26 cellular contexts compared by ENCODE assay signal in genomic region chr10:12279281-12279680, GRCh38.
DNase-seq lines count a peak whose midpoint lies in the region; ATAC-seq, FAIRE-seq and TF ChIP-seq lines count a peak whose summit lies in the region.
"Had no signal": no experiment of that assay in that cellular context is flagged by ENCODE, and none has a peak within 500 bp of the region (broad histone marks: within the 10 kb centered on the region; RNA-seq: fewer than 3 reads in every experiment).

No MANE protein-coding gene starts in this region.

- TF ChIP-seq POLR2A in IMR-90 (IDR thresholded peaks at IDR 0.05; ENCODE audit: low read depth, low read length): no peak

- no peak overlapping the region for H3K4me3 Mint-ChIP-seq in astrocyte (ENCODE audit: unreplicated experiment)
- H3K4me3 Mint-ChIP-seq: CD8-positive, alpha-beta memory T cell; nephron; stimulated activated naive B cell treated with anti-CD40 and anti-IgM and Interleukin-4, amounts not matched to agents 10 μg/mL and 1 μg/mL and 100 μg/mL, for 72 hours; T-cell had no signal

- H3K27me3 ChIP-seq in IMR-90 (ENCODE audit: control insufficient read depth, insufficient read depth, low read length): no peaks in the 10 kb centered on the region
- H3K27me3 ChIP-seq in astrocyte (ENCODE audit: insufficient read depth, low read length): no peaks in the 10 kb centered on the region
- H3K27me3 ChIP-seq in lower lobe of right lung (ENCODE audit: low read depth): no peaks in the 10 kb centered on the region
- no peaks in the 10 kb centered on the region for H3K27me3 ChIP-seq in smooth muscle cell (ENCODE audit: low read depth)
- H3K27me3 ChIP-seq: SJCRH30, testis had no signal

- FAIRE-seq in astrocyte (lab: Jason Lieb, UNC): no peak

- POLR2A ChIA-PET in IMR-90 (lab: Charles Lee; ENCODE audit: unreplicated experiment) (no interaction called here), HEK293T (lab: Yijun Ruan, JAX) (no interaction called here)

- H3K14ac ChIP-seq in IMR-90 (replicated peaks; ENCODE audit: low read depth, low read length): no peak overlapping the region

- no peaks in the 10 kb centered on the region for H3K79me2 ChIP-seq in astrocyte (ENCODE audit: insufficient read depth, low read length)
- H3K79me2 ChIP-seq in smooth muscle cell (ENCODE audit: low read depth): no peaks in the 10 kb centered on the region

- CTCF ChIA-PET in IMR-90 (lab: Yijun Ruan, JAX): no interaction called here
- CTCF ChIA-PET in HEK293T (lab: Yijun Ruan, JAX): interaction anchor here (0.7 kb wide), 1 partner anchor 152 kb away, joined by 3 read pairs; no protein-coding TSS in a partner anchor

- no peaks in the 10 kb centered on the region for H3K9me1 ChIP-seq in IMR-90 (ENCODE audit: insufficient read depth, low read length)

- H4K91ac ChIP-seq in IMR-90 (ENCODE audit: insufficient read depth, low read depth, low read length): no peak overlapping the region

- H3K23ac ChIP-seq in IMR-90 (ENCODE audit: low read depth, low read length): no peak overlapping the region

- H2AFZ ChIP-seq in IMR-90 (replicated peaks; ENCODE audit: low read length, poor library complexity) (no peak overlapping the region), astrocyte (ENCODE audit: low read depth, low read length) (no peak overlapping the region), smooth muscle cell (ENCODE audit: low read depth) (no peak overlapping the region)

- H2BK120ac ChIP-seq in IMR-90 (ENCODE audit: low read depth, low read length): no peak overlapping the region

- intact Hi-C loops in IMR-90 (cut with micrococcal nuclease): no loop called here
- intact Hi-C loops in lower lobe of right lung (cut with DNase I): no loop called here

- ATAC-seq in IMR-90 (ENCODE audit: low read depth): peak; percentile 42
- peak; percentile 54 to 78 for ATAC-seq in lower lobe of right lung
- ATAC-seq: esophagus mucosa; HCT116; Panc1; psoas muscle; stimulated activated naive B cell treated with anti-CD40 and anti-IgM and Interleukin-4, amounts not matched to agents 10 μg/mL and 1 μg/mL and 100 μg/mL, for 72 hours; T-cell had no signal

- no peak overlapping the region for H3K27ac Mint-ChIP-seq in astrocyte (ENCODE audit: unreplicated experiment)
- H3K27ac Mint-ChIP-seq: nephron; stimulated activated naive B cell treated with anti-CD40 and anti-IgM and Interleukin-4, amounts not matched to agents 10 μg/mL and 1 μg/mL and 100 μg/mL, for 72 hours; T-cell had no signal

- H3K27me3 Mint-ChIP-seq in astrocyte (ENCODE audit: low read depth, unreplicated experiment): no peaks in the 10 kb centered on the region
- H3K27me3 Mint-ChIP-seq: CD8-positive, alpha-beta memory T cell; stimulated activated naive B cell treated with anti-CD40 and anti-IgM and Interleukin-4, amounts not matched to agents 10 μg/mL and 1 μg/mL and 100 μg/mL, for 72 hours; T-cell had no signal

- H2AK5ac ChIP-seq in IMR-90 (ENCODE audit: low read depth, low read length): no peak overlapping the region

- H3K4me1 Mint-ChIP-seq in astrocyte (ENCODE audit: low read depth, unreplicated experiment): peaks cover 2% of the 10 kb centered on the region
- H3K4me1 Mint-ChIP-seq: nephron had no signal

- no peaks in the 10 kb centered on the region for H3K4me1 ChIP-seq in IMR-90 (ENCODE audit: control insufficient read depth, insufficient read depth, low read length)
- no peaks in the 10 kb centered on the region for H3K4me1 ChIP-seq in astrocyte (ENCODE audit: insufficient read depth, low read length)
- no peaks in the 10 kb centered on the region for H3K4me1 ChIP-seq in lower lobe of right lung
- no peaks in the 10 kb centered on the region for H3K4me1 ChIP-seq in smooth muscle cell (ENCODE audit: low read depth)
- H3K4me1 ChIP-seq: psoas muscle, SJCRH30, testis had no signal

- H2BK5ac ChIP-seq in IMR-90 (ENCODE audit: low read depth, low read length, poor library complexity, severe bottlenecking): no peak overlapping the region

- no peak overlapping the region for H3K56ac ChIP-seq in IMR-90 (ENCODE audit: extremely low read depth, insufficient read depth, low read length)

- no peak for TF ChIP-seq RAD21 in IMR-90 (IDR thresholded peaks at IDR 0.05; ENCODE audit: low read length)

- no peak overlapping the region for H3K4me3 ChIP-seq in IMR-90 (ENCODE audit: insufficient read depth, low read depth, low read length)
- no peak overlapping the region for H3K4me3 ChIP-seq in astrocyte (ENCODE audit: insufficient read depth, low read depth, low read length)
- no peak overlapping the region for H3K4me3 ChIP-seq in lower lobe of right lung
- no peak overlapping the region for H3K4me3 ChIP-seq in smooth muscle cell
- H3K4me3 ChIP-seq: psoas muscle, SJCRH30, testis had no signal

- DNase-seq in IMR-90: peak; percentile 60
- peak; percentile 50 for DNase-seq in astrocyte (ENCODE audit: low read depth)
- DNase-seq in lower lobe of right lung: peak; percentile 69
- DNase-seq in smooth muscle cell (lab: John Stamatoyannopoulos, UW; ENCODE audit: unreplicated experiment): no peak
- DNase-seq in HEK293T (ENCODE audit: extremely low spot score): no peak
- no peak for DNase-seq in HuH-7.5 (ENCODE audit: low spot score)
- no peak for DNase-seq in activated naive CD4-positive, alpha-beta T cell (lab: John Stamatoyannopoulos, UW)
- DNase-seq: activated naive CD4-positive, alpha-beta T cell treated with anti-CD3 and anti-CD28 coated beads, Interleukin-2, amount 50 U/mL, for 16 hours; activated T-cell treated with anti-CD3 and anti-CD28 coated beads, Interleukin-2, amount 50 U/mL, for 48 hours; CD8-positive, alpha-beta memory T cell; central memory CD4-positive, alpha-beta T cell; DMS53; effector CD4-positive, alpha-beta T cell; kidney glomerular epithelial cell; NCI-H1092 treated with DMSO at 0.1 percent for 48 hours; NCI-H2081; NCI-H446 treated with DMSO at 0.1 percent for 48 hours; psoas muscle; SJCRH30; stimulated activated naive B cell treated with anti-CD40 and anti-IgM and Interleukin-4, amounts not matched to agents 10 μg/mL and 1 μg/mL and 100 μg/mL, for 72 hours; T-cell; testis had no signal

- H3K9ac ChIP-seq in IMR-90 (ENCODE audit: low read depth, low read length): no peak overlapping the region
- no peak overlapping the region for H3K9ac ChIP-seq in astrocyte (ENCODE audit: low read length)
- no peak overlapping the region for H3K9ac ChIP-seq in smooth muscle cell (ENCODE audit: low read depth)

- no CpG with 5 or more reads among the region's 11 CpGs for WGBS in IMR-90 (ENCODE audit: extremely low coverage in 2 of 2, insufficient read length in 1 of 2), 2 experiments
- WGBS in smooth muscle cell (ENCODE audit: low lambda C conversion rate): 33% methylated on average over 11 of the region's 11 CpGs

- peaks cover 3% of the 10 kb centered on the region for H3K9me3 Mint-ChIP-seq in astrocyte (ENCODE audit: unreplicated experiment)
- H3K9me3 Mint-ChIP-seq: stimulated activated naive B cell treated with anti-CD40 and anti-IgM and Interleukin-4, amounts not matched to agents 10 μg/mL and 1 μg/mL and 100 μg/mL, for 72 hours; T-cell had no signal

- H2BK15ac ChIP-seq in IMR-90 (ENCODE audit: low read depth, low read length): no peak overlapping the region

- H3K36me3 ChIP-seq in IMR-90 (ENCODE audit: control insufficient read depth, insufficient read depth, low read length) (no peaks in the 10 kb centered on the region), astrocyte (ENCODE audit: insufficient read depth, low read length) (no peaks in the 10 kb centered on the region), lower lobe of right lung (no peaks in the 10 kb centered on the region), smooth muscle cell (ENCODE audit: low read depth) (no peaks in the 10 kb centered on the region)
- H3K36me3 ChIP-seq: SJCRH30 had no signal

- H2AK9ac ChIP-seq in IMR-90 (replicated peaks; ENCODE audit: low read depth, low read length, poor library complexity): no peak overlapping the region

- TF ChIP-seq CTCF in IMR-90 (conservative IDR thresholded peaks at IDR 0.05; ENCODE audit: low read depth, low read length) (no peak), astrocyte (IDR thresholded peaks at IDR 0.05; ENCODE audit: insufficient read depth, low read depth, low read length) (no peak), lower lobe of right lung (IDR thresholded peaks at IDR 0.05) (no peak), smooth muscle cell (IDR thresholded peaks at IDR 0.05; ENCODE audit: borderline replicate concordance, insufficient read depth, poor library complexity, severe bottlenecking) (no peak)

- H3K4me2 ChIP-seq in IMR-90 (ENCODE audit: low read depth, low read length) (no peak overlapping the region), astrocyte (ENCODE audit: low read length) (no peak overlapping the region), smooth muscle cell (peak overlapping the region; percentile 17)

- H3F3A ChIP-seq in smooth muscle cell (ENCODE audit: low read depth): no peaks in the 10 kb centered on the region

- H3K79me1 ChIP-seq in IMR-90 (ENCODE audit: low read depth in 1 of 2, low read length in 2 of 2): no peaks in the 10 kb centered on the region

- dilution Hi-C loops in IMR-90 (cut with HindIII; ENCODE audit: low sequenced_read_pairs, unreplicated experiment): no loop called here

- H4K8ac ChIP-seq in IMR-90 (ENCODE audit: low read depth in 2 of 2, low read length in 2 of 2): no peak overlapping the region

- H3K9me3 ChIP-seq in IMR-90 (ENCODE audit: control insufficient read depth, insufficient read depth, low read length) (no peaks in the 10 kb centered on the region), astrocyte (ENCODE audit: insufficient read depth, low read depth, low read length) (no peaks in the 10 kb centered on the region), lower lobe of right lung (no peaks in the 10 kb centered on the region), smooth muscle cell (replicated peaks; ENCODE audit: low read depth) (no peaks in the 10 kb centered on the region)
- H3K9me3 ChIP-seq: psoas muscle, SJCRH30, testis had no signal

- H3K27ac ChIP-seq in IMR-90 (ENCODE audit: insufficient read depth, low read length): no peak overlapping the region
- no peak overlapping the region for H3K27ac ChIP-seq in astrocyte (ENCODE audit: low read depth, low read length)
- H3K27ac ChIP-seq in lower lobe of right lung: no peak overlapping the region
- peak overlapping the region; percentile 64 for H3K27ac ChIP-seq in smooth muscle cell (ENCODE audit: low read depth)
- H3K27ac ChIP-seq: psoas muscle, SJCRH30, testis had no signal

- H4K20me1 ChIP-seq in IMR-90 (ENCODE audit: insufficient read depth, low read length): no peaks in the 10 kb centered on the region
- no peaks in the 10 kb centered on the region for H4K20me1 ChIP-seq in astrocyte (ENCODE audit: insufficient read depth, low read length)
- no peaks in the 10 kb centered on the region for H4K20me1 ChIP-seq in smooth muscle cell (ENCODE audit: low read depth)

- H4K5ac ChIP-seq in IMR-90 (ENCODE audit: low read depth, low read length): no peak overlapping the region

- no TSS peak for BruUV-seq in IMR-90 (replicated peaks; lab: Mats Ljungman, UMichigan)

- in situ Hi-C loops in IMR-90 (cut with MboI; ENCODE audit: low sequenced_read_pairs): no loop called here

- no peak overlapping the region for H3K18ac ChIP-seq in IMR-90 (ENCODE audit: low read depth, low read length)

- H3K4ac ChIP-seq in IMR-90 (ENCODE audit: low read depth, low read length): no peak overlapping the region

- H2BK20ac ChIP-seq in IMR-90 (ENCODE audit: low read depth, low read length): no peak overlapping the region

- no peaks in the 10 kb centered on the region for H3K36me3 Mint-ChIP-seq in astrocyte (ENCODE audit: low read depth, unreplicated experiment)
- H3K36me3 Mint-ChIP-seq: CD8-positive, alpha-beta memory T cell; stimulated activated naive B cell treated with anti-CD40 and anti-IgM and Interleukin-4, amounts not matched to agents 10 μg/mL and 1 μg/mL and 100 μg/mL, for 72 hours; T-cell had no signal

Comparison
In these comparisons a context has a peak if more than half of its experiments do, and no peak if none do; other contexts are left out.
1. DNase-seq: peak in IMR-90 (single experiment), astrocyte (single experiment) and lower lobe of right lung (single experiment); none in smooth muscle cell (single experiment), HEK293T (single experiment), HuH-7.5 (single experiment) and activated naive CD4-positive, alpha-beta T cell (0 of 4).